8 cellular contexts compared by ENCODE assay signal in genomic region chr4:184475096-184475461, GRCh38. TPM values are rescaled to one million over a fixed set of nuclear protein-coding genes. Genes with fewer than 3 reads are reported as not detected.
DNase-seq lines count a peak whose midpoint lies in the region; ATAC-seq lines count a peak whose summit lies in the region.

No MANE protein-coding gene starts in this region.

- peak overlapping the region; percentile 80 for H3K4me3 ChIP-seq in HUES6 (ENCODE audit: low read depth, low read length)
- peak overlapping the region; percentile 87 to 100 for H3K4me3 ChIP-seq in mesenchymal stem cell (ENCODE audit: insufficient read depth in 1 of 2, low read depth in 1 of 2, low read length in 2 of 2)

- peak overlapping the region; percentile 99 for H3K4me3 Mint-ChIP-seq in activated CD4-positive, alpha-beta T cell treated with anti-CD3 and anti-CD28 coated beads, Interleukin-2, amount 10 ng/mL, durations not matched to agents 24 days and 14 days

- WGBS in mesenchymal stem cell: 2% methylated on average over 17 of the region's 17 CpGs

- H3K9me3 Mint-ChIP-seq in activated CD4-positive, alpha-beta T cell treated with anti-CD3 and anti-CD28 coated beads, Interleukin-2, amount 10 ng/mL, durations not matched to agents 24 days and 14 days: no peaks in the 10 kb centered on the region

- H3K4me2 ChIP-seq in mesenchymal stem cell (ENCODE audit: low read length, poor library complexity, severe bottlenecking): peak overlapping the region; percentile 74

- H3K9me3 ChIP-seq in HUES6 (ENCODE audit: control insufficient read depth, insufficient read depth, low read depth, low read length): no peaks in the 10 kb centered on the region
- H3K9me3 ChIP-seq in mesenchymal stem cell (ENCODE audit: control insufficient read depth, low read length): no peaks in the 10 kb centered on the region

- H3K18ac ChIP-seq in mesenchymal stem cell (ENCODE audit: low read depth in 1 of 2, low read length in 2 of 2): peak overlapping the region; percentile 86 to 97

- H2AFZ ChIP-seq in mesenchymal stem cell (ENCODE audit: low read depth, low read length): no peak overlapping the region

- peak overlapping the region; percentile 73 to 89 for H3K4ac ChIP-seq in mesenchymal stem cell (ENCODE audit: low read depth in 1 of 2, low read length in 2 of 2)

- peak; percentile 27 for DNase-seq in Daoy (ENCODE audit: low read depth)
- peak; percentile 87 for DNase-seq in activated CD4-positive, alpha-beta T cell treated with anti-CD3 and anti-CD28 coated beads, Interleukin-2, amount 10 ng/mL, durations not matched to agents 24 days and 14 days
- peak; percentile 44 for DNase-seq in effector CD4-positive, alpha-beta T cell
- peak; percentile 67 for DNase-seq in mesenchymal stem cell
- DNase-seq in stimulated activated CD8-positive, alpha-beta memory T cell treated with anti-CD3 and anti-CD28 coated beads, Interleukin-4, amount 100 ng/mL, for 24 hours (ENCODE audit: low read depth): peak; percentile 50
- no peak for DNase-seq in COLO829 (ENCODE audit: low spot score)

- no peaks in the 10 kb centered on the region for H3K27me3 Mint-ChIP-seq in activated CD4-positive, alpha-beta T cell treated with anti-CD3 and anti-CD28 coated beads, Interleukin-2, amount 10 ng/mL, durations not matched to agents 24 days and 14 days

- intact Hi-C loops in activated CD4-positive, alpha-beta T cell treated with anti-CD3 and anti-CD28 coated beads, Interleukin-2, amount 10 ng/mL, durations not matched to agents 24 days and 14 days (cut with micrococcal nuclease): loop anchor here (1.0 to 10.0 kb wide), 4 partner anchors 110 to 350 kb away; partner anchors contain the start of genes ACSL1, CASP3 and PRIMPOL

- H2AK5ac ChIP-seq in mesenchymal stem cell (ENCODE audit: low read length, severe bottlenecking): no peak overlapping the region

- H3K4me1 ChIP-seq in HUES6 (ENCODE audit: control insufficient read depth, insufficient read depth, low read length) (peaks cover 23% of the 10 kb centered on the region), mesenchymal stem cell (ENCODE audit: control insufficient read depth, insufficient read depth, low read depth, low read length) (peaks cover 3% of the 10 kb centered on the region)

- H2BK12ac ChIP-seq in mesenchymal stem cell (ENCODE audit: low read length in 2 of 2): peak overlapping the region; percentile 8 to 20

- no peak overlapping the region for H2BK5ac ChIP-seq in mesenchymal stem cell (ENCODE audit: low read depth, low read length, poor library complexity, severe bottlenecking)

- ATAC-seq in GM21447 (IDR thresholded peaks at IDR 0.05; ENCODE audit: unreplicated experiment): peak; percentile 8

- peaks cover 51% of the 10 kb centered on the region for H3K4me1 Mint-ChIP-seq in activated CD4-positive, alpha-beta T cell treated with anti-CD3 and anti-CD28 coated beads, Interleukin-2, amount 10 ng/mL, durations not matched to agents 24 days and 14 days

- peak overlapping the region; percentile 68 for H2BK15ac ChIP-seq in mesenchymal stem cell (ENCODE audit: low read depth, poor library complexity, severe bottlenecking)

- H3K36me3 ChIP-seq in HUES6 (ENCODE audit: control insufficient read depth, insufficient read depth, low read length) (no peaks in the 10 kb centered on the region), mesenchymal stem cell (ENCODE audit: control insufficient read depth in 1 of 2, insufficient read depth in 2 of 2, low read depth in 1 of 2, low read length in 2 of 2) (no peaks in the 10 kb centered on the region)

- H4K91ac ChIP-seq in mesenchymal stem cell (ENCODE audit: low read length): peak overlapping the region; percentile 81

- peaks cover 8% of the 10 kb centered on the region for H3K79me1 ChIP-seq in mesenchymal stem cell (replicated peaks; ENCODE audit: low read length, poor library complexity, severe bottlenecking)

- H2BK120ac ChIP-seq in mesenchymal stem cell (ENCODE audit: low read depth, low read length): no peak overlapping the region

- no peaks in the 10 kb centered on the region for H3K27me3 ChIP-seq in HUES6 (ENCODE audit: control insufficient read depth, insufficient read depth, low read length)
- no peaks in the 10 kb centered on the region for H3K27me3 ChIP-seq in mesenchymal stem cell (ENCODE audit: control insufficient read depth in 1 of 2, insufficient read depth in 1 of 2, low read length in 2 of 2)

- peak overlapping the region; percentile 72 for H3K9ac ChIP-seq in HUES6 (ENCODE audit: low read length)
- H3K9ac ChIP-seq in mesenchymal stem cell (ENCODE audit: low read length): peak overlapping the region; percentile 99

- H3K27ac ChIP-seq in HUES6 (ENCODE audit: low read depth, low read length): peak overlapping the region; percentile 49; the same call in 1 of the 2 replicates
- H3K27ac ChIP-seq in mesenchymal stem cell (ENCODE audit: low read length, poor library complexity, severe bottlenecking): peak overlapping the region; percentile 55

- H3K36me3 Mint-ChIP-seq in activated CD4-positive, alpha-beta T cell treated with anti-CD3 and anti-CD28 coated beads, Interleukin-2, amount 10 ng/mL, durations not matched to agents 24 days and 14 days (ENCODE audit: low read depth): peaks cover 35% of the 10 kb centered on the region

- H4K8ac ChIP-seq in mesenchymal stem cell (ENCODE audit: low read length): peak overlapping the region; percentile 77

- H3K27ac Mint-ChIP-seq in activated CD4-positive, alpha-beta T cell treated with anti-CD3 and anti-CD28 coated beads, Interleukin-2, amount 10 ng/mL, durations not matched to agents 24 days and 14 days: peak overlapping the region; percentile 98

- peak overlapping the region in 1 of 2 experiments; percentile 97 for H3K14ac ChIP-seq in mesenchymal stem cell (ENCODE audit: low read length in 2 of 2)

- no peak overlapping the region for H3K23ac ChIP-seq in mesenchymal stem cell (ENCODE audit: low read length in 2 of 2)

RNA-seq across cellular contexts. Expression of gene IRF2, which starts 0.7 kb away (rescaled TPM):
- total RNA-seq in Daoy (2014; rRNA removed; shearing (Covaris generic)): 10.7 and 33.4 TPM in 2 replicates
- 48.7 and 50.0 TPM in 2 replicates for total RNA-seq in activated CD4-positive, alpha-beta T cell treated with anti-CD3 and anti-CD28 coated beads, Interleukin-2, amount 10 ng/mL, durations not matched to agents 24 days and 14 days
- 30.5 TPM for polyA plus RNA-seq in mesenchymal stem cell (2013, experiment 1 of 2)
- polyA plus RNA-seq in mesenchymal stem cell (2013, experiment 2 of 2): 30.8 TPM
